ENCODE assay signal across 8 cellular contexts in genomic region chr6:87756858-87757257, GRCh38. TPM values are rescaled to one million over a fixed set of nuclear protein-coding genes. Genes with fewer than 3 reads are reported as not detected.
A peak's percentile ranks its signal among the peaks of the same experiment; 100 is the strongest.
DNase-seq lines count a peak whose midpoint lies in the region; ATAC-seq, FAIRE-seq and TF ChIP-seq lines count a peak whose summit lies in the region.

No MANE protein-coding gene starts in this region.

- TF ChIP-seq EP300 in esophagus muscularis mucosa (IDR thresholded peaks at IDR 0.05), result no peak

- WGBS in aorta, 2 donors, result 12 to 23% methylated on average over 2 of the region's 2 CpGs
- WGBS in esophagus muscularis mucosa, result 65% methylated on average over 2 of the region's 2 CpGs

- H3K4me1 ChIP-seq in aorta (ENCODE audit: control insufficient read depth in 1 of 2, insufficient read depth in 2 of 2, low read length in 2 of 2) (peaks cover 0 to 4% of the 10 kb centered on the region in 2 donors), esophagus muscularis mucosa (no peaks in the 10 kb centered on the region)

- no peak for TF ChIP-seq POLR2A in GM12892 (IDR thresholded peaks at IDR 0.05; ENCODE audit: low read depth, low read length)
- no peak for TF ChIP-seq POLR2A in esophagus muscularis mucosa (IDR thresholded peaks at IDR 0.05; ENCODE audit: low read depth)

- ATAC-seq in GM21526 (IDR thresholded peaks at IDR 0.05; ENCODE audit: low FRiP score, unreplicated experiment) (peak; percentile 92), aorta (ENCODE audit: low FRiP score) (peak; percentile 66)

- intact Hi-C loops in aorta (cut with DNase I) (no loop called here), esophagus muscularis mucosa (cut with DNase I) (no loop called here)

- H3K9me3 ChIP-seq in aorta (ENCODE audit: control insufficient read depth, low read length) (no peaks in the 10 kb centered on the region), esophagus muscularis mucosa (no peaks in the 10 kb centered on the region)

- H3K4me3 ChIP-seq in aorta (ENCODE audit: low read length in 2 of 2) (no peak overlapping the region), esophagus muscularis mucosa (no peak overlapping the region)

- DNase-seq in GM12892 (ENCODE audit: insufficient read length) (peak; percentile 51), HPDE6-E6E7 (ENCODE audit: extremely low spot score) (peak; percentile 23), hepatic stellate cell (ENCODE audit: low spot score) (peak; percentile 30), aorta (no peak), esophagus muscularis mucosa (ENCODE audit: extremely low spot score) (no peak), NCI-H1417 treated with DMSO at 0.1 percent for 48 hours (lab: John Stamatoyannopoulos, UW) (no peak)
- DNase-seq in activated CD4-positive, alpha-beta T cell treated with anti-CD3 and anti-CD28 coated beads for 48 hours, result peak; percentile 61

- H3K27me3 ChIP-seq in aorta (ENCODE audit: control insufficient read depth in 1 of 2, insufficient read depth in 2 of 2, low read length in 1 of 2) (no peaks in the 10 kb centered on the region), esophagus muscularis mucosa (no peaks in the 10 kb centered on the region)

- TF ChIP-seq CTCF in esophagus muscularis mucosa (IDR thresholded peaks at IDR 0.05), result no peak

- peak; percentile 97 for FAIRE-seq in GM12892 (lab: Jason Lieb, UNC)

- no peaks in the 10 kb centered on the region for H3K36me3 ChIP-seq in aorta (ENCODE audit: control insufficient read depth in 1 of 2, insufficient read depth in 2 of 2, low read length in 1 of 2)
- no peaks in the 10 kb centered on the region for H3K36me3 ChIP-seq in esophagus muscularis mucosa

- H3K27ac ChIP-seq in aorta (ENCODE audit: low read depth in 1 of 2, low read length in 2 of 2) (no peak overlapping the region), esophagus muscularis mucosa (replicated peaks in 1 of 4) (no peak overlapping the region)

RNA-seq across cellular contexts. Expression of gene AKIRIN2, which starts 54.8 kb away (rescaled TPM):
- polyA plus RNA-seq in GM12892 (2012; ENCODE audit: missing spikeins), result 47.7 TPM
- 10 to 100 TPM; 38.5 to 43.5 TPM for total RNA-seq in aorta
- 10 to 100 TPM; 17.8 to 25.1 TPM for polyA plus RNA-seq in aorta
- 10 to 100 TPM; 17.4 to 24.0 (median 21.7) TPM for total RNA-seq in esophagus muscularis mucosa

Comparison
In these comparisons a context has a peak if more than half of its experiments do, and no peak if none do; other contexts are left out.
1. DNase-seq: peak in GM12892 (single experiment), HPDE6-E6E7 (single experiment), activated CD4-positive, alpha-beta T cell treated with anti-CD3 and anti-CD28 coated beads for 48 hours (single experiment) and hepatic stellate cell (single experiment); none in aorta (0 of 2), esophagus muscularis mucosa (single experiment) and NCI-H1417 treated with DMSO at 0.1 percent for 48 hours (single experiment).